In genomic region chr2:53896864-53897263, GRCh38 we compare ENCODE assay signal across 11 cellular contexts. TPM values are rescaled to one million over a fixed set of nuclear protein-coding genes. Genes with fewer than 3 reads are reported as not detected.
DNase-seq lines count a peak whose midpoint lies in the region; ATAC-seq and TF ChIP-seq lines count a peak whose summit lies in the region.
"Had no signal": no experiment of that assay in that cellular context is flagged by ENCODE, and none has a peak within 500 bp of the region (broad histone marks: within the 10 kb centered on the region; RNA-seq: fewer than 3 reads in every experiment).

No MANE protein-coding gene starts in this region.

- no peaks in the 10 kb centered on the region for H3K4me1 ChIP-seq in mucosa of descending colon (ENCODE audit: low read depth)
- H3K4me1 ChIP-seq: right lobe of liver had no signal

- H3K4me3 ChIP-seq in epithelial cell of esophagus (ENCODE audit: low read length) = no peak overlapping the region
- H3K4me3 ChIP-seq in mucosa of descending colon = no peak overlapping the region
- H3K4me3 ChIP-seq: right lobe of liver had no signal

- H3K36me3 ChIP-seq in mucosa of descending colon (ENCODE audit: low read depth) = peaks cover 4% of the 10 kb centered on the region

- H3K9me3 ChIP-seq in mucosa of descending colon = no peaks in the 10 kb centered on the region
- H3K9me3 ChIP-seq: right lobe of liver had no signal

- DNase-seq in AG20443 (ENCODE audit: low spot score) = peak; percentile 60
- DNase-seq in HT1080 (ENCODE audit: low read depth) = peak; percentile 81
- DNase-seq in epithelial cell of esophagus (ENCODE audit: low read depth) = peak; percentile 91
- DNase-seq in mucosa of descending colon = no peak
- no peak for DNase-seq in GF-D8 (lab: John Stamatoyannopoulos, UW)
- DNase-seq in NCI-H2081 treated with DMSO at 0.1 percent for 48 hours (lab: John Stamatoyannopoulos, UW) = no peak
- no peak for DNase-seq in hypothalamus (lab: John Stamatoyannopoulos, UW)
- DNase-seq: activated CD4-positive, alpha-beta T cell treated with anti-CD3 and anti-CD28 coated beads for 48 hours; NCI-H510A; right lobe of liver had no signal

- intact Hi-C loops in mucosa of descending colon (cut with DNase I, micrococcal nuclease) = no loop called here

- TF ChIP-seq CTCF in epithelial cell of esophagus (IDR thresholded peaks at IDR 0.05; ENCODE audit: insufficient read depth, low read depth, low read length, missing control alignments) (no peak), mucosa of descending colon (IDR thresholded peaks at IDR 0.05) (no peak)

- ATAC-seq in mucosa of descending colon = peak; percentile 59
- no peak for ATAC-seq in HG03439 (IDR thresholded peaks at IDR 0.05; ENCODE audit: unreplicated experiment)

RNA-seq across cellular contexts. Expression of gene GPR75, which starts 37.1 kb away (rescaled TPM):
- total RNA-seq in HT1080 (2014; rRNA removed; shearing (Covaris generic)) = 0.70 and 1.2 TPM in 2 replicates
- 0.57 and 0.97 TPM in 2 replicates for polyA plus RNA-seq in HT1080 (2015; cell fraction: cytosol; rRNA removed)
- 4.6 and 4.8 TPM in 2 replicates for polyA plus RNA-seq in HT1080 (2015; cell fraction: nucleus; rRNA removed)
- 1 to 10 TPM; 1.3 to 2.9 (median 2.1) TPM for total RNA-seq in mucosa of descending colon

Comparison
In these comparisons a context has a peak if more than half of its experiments do, and no peak if none do; other contexts are left out.
1. DNase-seq: peak in AG20443 (single experiment), HT1080 (single experiment) and epithelial cell of esophagus (single experiment); none in mucosa of descending colon (0 of 3), GF-D8 (single experiment), NCI-H2081 treated with DMSO at 0.1 percent for 48 hours (single experiment) and hypothalamus (0 of 51).